19 cellular contexts compared by ENCODE assay signal in the genomic region with DNA sequence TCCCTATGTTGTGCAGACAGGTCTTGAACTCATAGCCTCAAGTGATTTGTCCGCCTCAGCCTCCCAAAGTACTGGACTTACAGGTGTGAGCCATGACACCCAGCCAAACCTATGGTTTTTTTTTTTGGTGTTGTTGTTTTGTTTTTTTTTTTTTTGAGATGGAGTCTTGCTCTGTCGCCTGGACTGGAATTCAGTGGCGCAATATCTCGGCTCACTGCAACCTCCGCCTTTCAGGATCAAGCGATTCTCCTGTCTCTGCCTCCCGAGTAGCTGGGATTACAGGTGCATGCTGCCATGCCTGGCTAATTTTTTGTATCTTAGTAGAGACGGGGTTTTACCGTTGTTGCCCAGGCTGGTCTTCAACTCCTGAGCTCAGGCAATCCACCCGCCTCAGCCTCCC. TPM values are rescaled to one million over a fixed set of nuclear protein-coding genes. Genes with fewer than 3 reads are reported as not detected.
A peak's percentile ranks its signal among the peaks of the same experiment; 100 is the strongest.
DNase-seq lines count a peak whose midpoint lies in the region; ATAC-seq, FAIRE-seq and TF ChIP-seq lines count a peak whose summit lies in the region.
"Had no signal": no experiment of that assay in that cellular context is flagged by ENCODE, and none has a peak within 500 bp of the region (broad histone marks: within the 10 kb centered on the region; RNA-seq: fewer than 3 reads in every experiment).

No MANE protein-coding gene starts in this region.

- H3K36me3 Mint-ChIP-seq in activated CD8-positive, alpha-beta T cell treated with anti-CD3 and anti-CD28 coated beads, Interleukin-2, amount 10 ng/mL, durations not matched to agents 7 days and 5 days (ENCODE audit: low read depth) = no peaks in the 10 kb centered on the region
- H3K36me3 Mint-ChIP-seq in activated CD8-positive, alpha-beta T cell treated with anti-CD3 and anti-CD28 coated beads for 36 hours (ENCODE audit: low read depth) = no peaks in the 10 kb centered on the region
- no peaks in the 10 kb centered on the region for H3K36me3 Mint-ChIP-seq in dendritic cell treated with granulocyte-macrophage colony-stimulating factor and Interleukin-4, amounts not matched to agents 40 ng/mL and 50 ng/mL, for 4 days (ENCODE audit: low read depth)
- H3K36me3 Mint-ChIP-seq: CD4-positive, alpha-beta memory T cell had no signal

- H3K36me3 ChIP-seq in PC-9 (ENCODE audit: low read depth) = no peaks in the 10 kb centered on the region

- peak overlapping the region; percentile 20 for H3K27ac Mint-ChIP-seq in activated CD8-positive, alpha-beta T cell treated with anti-CD3 and anti-CD28 coated beads, Interleukin-2, amount 10 ng/mL, durations not matched to agents 7 days and 5 days
- H3K27ac Mint-ChIP-seq in activated CD8-positive, alpha-beta T cell treated with anti-CD3 and anti-CD28 coated beads for 36 hours = no peak overlapping the region
- peak overlapping the region; percentile 9 for H3K27ac Mint-ChIP-seq in dendritic cell treated with granulocyte-macrophage colony-stimulating factor and Interleukin-4, amounts not matched to agents 40 ng/mL and 50 ng/mL, for 4 days
- H3K27ac Mint-ChIP-seq: B cell; CD4-positive, alpha-beta memory T cell; GM23338; H9 had no signal

- H3K4me3 Mint-ChIP-seq in activated CD8-positive, alpha-beta T cell treated with anti-CD3 and anti-CD28 coated beads, Interleukin-2, amount 10 ng/mL, durations not matched to agents 7 days and 5 days = no peak overlapping the region
- no peak overlapping the region for H3K4me3 Mint-ChIP-seq in activated CD8-positive, alpha-beta T cell treated with anti-CD3 and anti-CD28 coated beads for 36 hours
- H3K4me3 Mint-ChIP-seq in dendritic cell treated with granulocyte-macrophage colony-stimulating factor and Interleukin-4, amounts not matched to agents 40 ng/mL and 50 ng/mL, for 4 days = no peak overlapping the region
- H3K4me3 Mint-ChIP-seq: B cell; CD4-positive, alpha-beta memory T cell; GM23338; H9 had no signal

- H3K27me3 Mint-ChIP-seq in activated CD8-positive, alpha-beta T cell treated with anti-CD3 and anti-CD28 coated beads, Interleukin-2, amount 10 ng/mL, durations not matched to agents 7 days and 5 days (ENCODE audit: low read depth) = no peaks in the 10 kb centered on the region
- H3K27me3 Mint-ChIP-seq in activated CD8-positive, alpha-beta T cell treated with anti-CD3 and anti-CD28 coated beads for 36 hours = no peaks in the 10 kb centered on the region
- H3K27me3 Mint-ChIP-seq in dendritic cell treated with granulocyte-macrophage colony-stimulating factor and Interleukin-4, amounts not matched to agents 40 ng/mL and 50 ng/mL, for 4 days = peaks cover 6% of the 10 kb centered on the region
- H3K27me3 Mint-ChIP-seq: B cell had no signal

- intact Hi-C loops in activated CD8-positive, alpha-beta T cell treated with anti-CD3 and anti-CD28 coated beads for 36 hours (cut with micrococcal nuclease) = no loop called here
- intact Hi-C loops in PC-9 (cut with micrococcal nuclease; ENCODE audit: unreplicated experiment) = no loop called here
- intact Hi-C loops in dendritic cell treated with granulocyte-macrophage colony-stimulating factor and Interleukin-4, amounts not matched to agents 40 ng/mL and 50 ng/mL, for 4 days (cut with micrococcal nuclease) = no loop called here

- no peaks in the 10 kb centered on the region for H3K9me2 ChIP-seq in PC-9 (ENCODE audit: insufficient read depth)

- no peaks in the 10 kb centered on the region for H4K20me1 ChIP-seq in PC-9 (ENCODE audit: insufficient read depth)

- BruUV-seq in PC-9 (replicated peaks; lab: Mats Ljungman, UMichigan) = TSS peak; percentile 5

- no peak overlapping the region for H3K27ac ChIP-seq in PC-9
- H3K27ac ChIP-seq: 22Rv1 had no signal

- no peak for DNase-seq in activated CD8-positive, alpha-beta T cell treated with anti-CD3 and anti-CD28 coated beads, Interleukin-2, amount 10 ng/mL, durations not matched to agents 7 days and 5 days
- DNase-seq in activated CD8-positive, alpha-beta T cell treated with anti-CD3 and anti-CD28 coated beads for 36 hours = no peak
- no peak for DNase-seq in PC-9
- no peak for DNase-seq in frontal cortex (ENCODE audit: low spot score in 2 of 2)
- no peak for DNase-seq in DMS53 (lab: John Stamatoyannopoulos, UW)
- no peak for DNase-seq in pons (ENCODE audit: low spot score)
- DNase-seq: C1 segment of cervical spinal cord; Calu3; CD4-positive, alpha-beta memory T cell; COR-L47; DND-41; H9 had no signal

- no peaks in the 10 kb centered on the region for H3K79me2 ChIP-seq in PC-9 (ENCODE audit: low read depth)

- no peak for TF ChIP-seq CTCF in activated CD8-positive, alpha-beta T cell treated with anti-CD3 and anti-CD28 coated beads for 36 hours (IDR thresholded peaks at IDR 0.05)
- no peak for TF ChIP-seq CTCF in PC-9 (conservative IDR thresholded peaks at IDR 0.05)

- H3K4me3 ChIP-seq in PC-9 = no peak overlapping the region
- H3K4me3 ChIP-seq: GM23338 had no signal

- H2AFZ ChIP-seq in PC-9 = no peak overlapping the region

- CTCF ChIA-PET in activated CD8-positive, alpha-beta T cell treated with anti-CD3 and anti-CD28 coated beads, Interleukin-2, amount 10 ng/mL, durations not matched to agents 7 days and 5 days (lab: Charles Lee) = interaction anchor here (0.8 kb wide), 1 partner anchor 14 kb away, joined by 3 read pairs; no protein-coding TSS in a partner anchor
- CTCF ChIA-PET in activated CD8-positive, alpha-beta T cell treated with anti-CD3 and anti-CD28 coated beads for 36 hours (lab: Charles Lee) = no interaction called here
- CTCF ChIA-PET in PC-9 (lab: Charles Lee) = no interaction called here

- POLR2A ChIA-PET in activated CD8-positive, alpha-beta T cell treated with anti-CD3 and anti-CD28 coated beads, Interleukin-2, amount 10 ng/mL, durations not matched to agents 7 days and 5 days (lab: Charles Lee) = no interaction called here
- POLR2A ChIA-PET in activated CD8-positive, alpha-beta T cell treated with anti-CD3 and anti-CD28 coated beads for 36 hours (lab: Charles Lee) = no interaction called here
- POLR2A ChIA-PET in PC-9 (lab: Charles Lee; ENCODE audit: unreplicated experiment) = no interaction called here

- no peaks in the 10 kb centered on the region for H3K4me1 Mint-ChIP-seq in activated CD8-positive, alpha-beta T cell treated with anti-CD3 and anti-CD28 coated beads, Interleukin-2, amount 10 ng/mL, durations not matched to agents 7 days and 5 days (ENCODE audit: low read depth)
- H3K4me1 Mint-ChIP-seq in activated CD8-positive, alpha-beta T cell treated with anti-CD3 and anti-CD28 coated beads for 36 hours (ENCODE audit: low read depth) = no peaks in the 10 kb centered on the region
- H3K4me1 Mint-ChIP-seq in dendritic cell treated with granulocyte-macrophage colony-stimulating factor and Interleukin-4, amounts not matched to agents 40 ng/mL and 50 ng/mL, for 4 days (ENCODE audit: low read depth) = peaks cover 29% of the 10 kb centered on the region
- H3K4me1 Mint-ChIP-seq: B cell; CD4-positive, alpha-beta memory T cell had no signal

- peaks cover 34% of the 10 kb centered on the region for H3F3A ChIP-seq in PC-9 (ENCODE audit: insufficient read depth, low read depth)

- no peaks in the 10 kb centered on the region for H3K9me3 Mint-ChIP-seq in activated CD8-positive, alpha-beta T cell treated with anti-CD3 and anti-CD28 coated beads, Interleukin-2, amount 10 ng/mL, durations not matched to agents 7 days and 5 days (ENCODE audit: insufficient read depth)
- no peaks in the 10 kb centered on the region for H3K9me3 Mint-ChIP-seq in activated CD8-positive, alpha-beta T cell treated with anti-CD3 and anti-CD28 coated beads for 36 hours
- no peaks in the 10 kb centered on the region for H3K9me3 Mint-ChIP-seq in dendritic cell treated with granulocyte-macrophage colony-stimulating factor and Interleukin-4, amounts not matched to agents 40 ng/mL and 50 ng/mL, for 4 days
- H3K9me3 Mint-ChIP-seq: CD4-positive, alpha-beta memory T cell; GM23338; H9 had no signal

- peaks cover 29% of the 10 kb centered on the region for H3K4me1 ChIP-seq in PC-9 (replicated peaks; ENCODE audit: insufficient read depth)

- H3K4me2 ChIP-seq in PC-9 = no peak overlapping the region
- H3K4me2 ChIP-seq: GM23338 had no signal

- ATAC-seq in activated CD8-positive, alpha-beta T cell treated with anti-CD3 and anti-CD28 coated beads, Interleukin-2, amount 10 ng/mL, durations not matched to agents 7 days and 5 days = no peak
- ATAC-seq in activated CD8-positive, alpha-beta T cell treated with anti-CD3 and anti-CD28 coated beads for 36 hours = no peak

- no peak for FAIRE-seq in frontal cortex (lab: Jason Lieb, UNC)
- FAIRE-seq: A204.1, G401.6, GM12892 had no signal

- H3K27me3 ChIP-seq in PC-9 (ENCODE audit: insufficient read depth, low read depth) = no peaks in the 10 kb centered on the region

- no peaks in the 10 kb centered on the region for H3K9me3 ChIP-seq in PC-9 (ENCODE audit: insufficient read depth, low read depth)

RNA-seq across cellular contexts. Expression of gene RCOR1, which starts 11.3 kb away (rescaled TPM):
- 10 to 100 TPM; 22.4 to 24.7 TPM for total RNA-seq in activated CD8-positive, alpha-beta T cell treated with anti-CD3 and anti-CD28 coated beads, Interleukin-2, amount 10 ng/mL, durations not matched to agents 7 days and 5 days
- total RNA-seq in activated CD8-positive, alpha-beta T cell treated with anti-CD3 and anti-CD28 coated beads for 36 hours = 10 to 100 TPM; 16.1 to 16.2 TPM
- total RNA-seq in PC-9 (2021) (54.2 and 67.2 TPM in 2 replicates), frontal cortex (7.3 TPM)
